1 cellular context compared by ENCODE assay signal in the genomic region with DNA sequence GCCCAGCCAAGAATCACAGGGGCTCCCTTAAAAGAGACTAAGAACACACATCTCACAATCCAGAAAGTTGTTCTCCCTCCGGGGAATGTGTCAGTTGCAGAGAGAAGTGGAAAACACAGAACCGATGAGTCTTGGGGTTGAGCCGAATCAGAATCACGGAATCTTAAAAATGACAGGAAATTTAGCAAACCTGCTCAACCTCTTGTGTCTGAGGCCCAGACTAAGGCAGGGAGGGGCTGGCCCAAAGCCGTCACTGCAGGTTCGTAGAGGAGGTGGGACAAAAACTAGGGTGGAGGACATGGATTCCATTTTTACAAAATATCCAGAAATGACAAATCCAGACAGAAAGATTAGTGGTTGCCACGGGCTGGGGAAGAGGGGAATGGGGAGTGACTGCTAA.
TF ChIP-seq lines count a peak whose summit lies in the region.

No MANE protein-coding gene starts in this region.

TF ChIP-seq in WTC11, 78 proteins besides CTCF, POLR2A, EP300 and RAD21 (continued from another document):
- TF ChIP-seq, protein P1, sequence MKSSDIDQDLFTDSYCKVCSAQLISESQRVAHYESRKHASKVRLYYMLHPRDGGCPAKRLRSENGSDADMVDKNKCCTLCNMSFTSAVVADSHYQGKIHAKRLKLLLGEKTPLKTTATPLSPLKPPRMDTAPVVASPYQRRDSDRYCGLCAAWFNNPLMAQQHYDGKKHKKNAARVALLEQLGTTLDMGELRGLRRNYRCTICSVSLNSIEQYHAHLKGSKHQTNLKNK (CRISPR knock-in tag; IDR thresholded peaks at IDR 0.05) = no peak
- TF ChIP-seq EMX1 (CRISPR knock-in tag; IDR thresholded peaks at IDR 0.05) (no peak), JAZF1 (CRISPR knock-in tag; IDR thresholded peaks at IDR 0.05) (no peak), ESRRA (CRISPR knock-in tag; IDR thresholded peaks at IDR 0.05; ENCODE audit: borderline replicate concordance) (no peak), MYBL2 (CRISPR knock-in tag; IDR thresholded peaks at IDR 0.05) (no peak), TEAD4 (CRISPR knock-in tag; IDR thresholded peaks at IDR 0.05) (no peak), ZNF396 (CRISPR knock-in tag; IDR thresholded peaks at IDR 0.05; ENCODE audit: borderline replicate concordance) (no peak)
- TF ChIP-seq, protein P2, sequence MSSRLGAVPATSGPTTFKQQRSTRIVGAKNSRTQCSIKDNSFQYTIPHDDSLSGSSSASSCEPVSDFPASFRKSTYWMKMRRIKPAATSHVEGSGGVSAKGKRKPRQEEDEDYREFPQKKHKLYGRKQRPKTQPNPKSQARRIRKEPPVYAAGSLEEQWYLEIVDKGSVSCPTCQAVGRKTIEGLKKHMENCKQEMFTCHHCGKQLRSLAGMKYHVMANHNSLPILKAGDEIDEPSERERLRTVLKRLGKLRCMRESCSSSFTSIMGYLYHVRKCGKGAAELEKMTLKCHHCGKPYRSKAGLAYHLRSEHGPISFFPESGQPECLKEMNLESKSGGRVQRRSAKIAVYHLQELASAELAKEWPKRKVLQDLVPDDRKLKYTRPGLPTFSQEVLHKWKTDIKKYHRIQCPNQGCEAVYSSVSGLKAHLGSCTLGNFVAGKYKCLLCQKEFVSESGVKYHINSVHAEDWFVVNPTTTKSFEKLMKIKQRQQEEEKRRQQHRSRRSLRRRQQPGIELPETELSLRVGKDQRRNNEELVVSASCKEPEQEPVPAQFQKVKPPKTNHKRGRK (CRISPR knock-in tag; IDR thresholded peaks at IDR 0.05; ENCODE audit: borderline replicate concordance) = no peak
